8 cellular contexts compared by ENCODE assay signal in the genomic region with DNA sequence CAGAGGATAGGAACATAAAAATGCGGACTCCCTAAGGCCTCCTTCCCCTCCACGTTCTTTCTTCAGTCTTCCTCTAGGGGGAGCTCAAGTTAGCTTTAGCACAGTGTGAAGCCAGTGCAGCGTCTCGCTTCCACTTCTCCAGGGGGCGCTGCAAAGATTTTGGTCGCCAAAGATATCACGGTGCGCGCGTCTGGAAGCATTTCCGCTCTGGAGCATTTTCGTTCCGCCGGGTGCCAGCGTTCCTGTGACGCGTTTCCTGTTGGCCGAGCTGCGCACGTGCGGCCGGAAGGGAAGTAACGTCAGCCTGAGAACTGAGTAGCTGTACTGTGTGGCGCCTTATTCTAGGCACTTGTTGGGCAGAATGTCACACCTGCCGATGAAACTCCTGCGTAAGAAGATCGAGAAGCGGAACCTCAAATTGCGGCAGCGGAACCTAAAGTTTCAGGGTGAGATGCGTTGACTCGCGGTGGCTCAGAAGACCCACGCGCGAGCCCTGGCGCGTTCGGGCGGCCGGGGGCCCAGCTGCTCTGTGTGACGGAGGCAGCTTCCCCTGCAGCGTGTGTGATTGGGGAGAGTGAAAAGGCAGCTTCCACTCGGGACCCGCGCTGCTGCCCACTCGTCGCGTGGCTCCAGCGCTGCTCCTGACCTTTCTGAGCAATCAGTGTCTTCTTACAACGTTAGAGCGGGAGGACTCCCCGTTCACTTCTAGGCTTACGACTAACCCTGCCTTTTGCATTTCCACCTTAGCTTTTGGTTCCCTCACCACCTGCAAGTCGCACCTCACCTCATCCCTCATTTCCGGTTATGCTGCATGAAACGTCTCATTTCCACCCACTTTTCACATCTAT. TPM values are rescaled to one million over a fixed set of nuclear protein-coding genes. Genes with fewer than 3 reads are reported as not detected.
DNase-seq lines count a peak whose midpoint lies in the region; ATAC-seq, FAIRE-seq and TF ChIP-seq lines count a peak whose summit lies in the region.

Gene DDX18 (plus strand): TSS at position 275 of the 848 bp plus-strand sequence. CDS start 87 bp downstream, at position 362.

- H3K36me3 ChIP-seq in BE2C = peaks cover 14% of the 10 kb centered on the region

- peak; percentile 31 for FAIRE-seq in colon (lab: Jason Lieb, UNC)

- DNase-seq in BE2C (peak; percentile 91), NCI-H524 (lab: John Stamatoyannopoulos, UW) (peak; percentile 96 to 98), kidney tubule cell (ENCODE audit: low spot score) (peak; percentile 98)
- peak; percentile 97 to 98 for DNase-seq in activated CD4-positive, alpha-beta T cell treated with anti-CD3 and anti-CD28 coated beads for 4 hours
- peak; percentile 90 to 96 for DNase-seq in stimulated activated CD4-positive, alpha-beta T cell treated with anti-CD3 and anti-CD28 coated beads, Interleukin-1b, Interleukin-23, amount 100 ng/mL, for 4 hours (ENCODE audit: low read depth in 2 of 2)

- peak; percentile 82 for TF ChIP-seq POLR2A in GM19193 (IDR thresholded peaks at IDR 0.05; ENCODE audit: extremely low read depth, insufficient read depth, insufficient read length)

- H3K4me3 ChIP-seq in BE2C (ENCODE audit: low read depth, low read length) = peak within 1 kb of the TSS; percentile 93

- H3K4me1 ChIP-seq in BE2C = no peaks in the 10 kb centered on the region

- H3K9me3 ChIP-seq in BE2C = no peaks in the 10 kb centered on the region

- TF ChIP-seq CTCF in BE2C (IDR thresholded peaks at IDR 0.05; ENCODE audit: low read depth, low read length) = peak; percentile 93

- peak; percentile 94 for ATAC-seq in HG03442 (IDR thresholded peaks at IDR 0.05; ENCODE audit: unreplicated experiment)

- H3K27me3 ChIP-seq in BE2C = no peaks in the 10 kb centered on the region

RNA-seq across cellular contexts. Expression of gene DDX18, which starts in this region (rescaled TPM):
- polyA plus RNA-seq in BE2C (2012; ENCODE audit: insufficient read depth, insufficient read length, low read depth) = 68.0 TPM

Comparison
In these comparisons a context has a peak if more than half of its experiments do, and no peak if none do; other contexts are left out.
1. Peak in every context shown above with its lines: DNase-seq, ATAC-seq and H3K4me3 ChIP-seq.